ENCODE assay signal across 8 cellular contexts in genomic region chr2:91580043-91580442, GRCh38.
DNase-seq lines count a peak whose midpoint lies in the region; ATAC-seq, FAIRE-seq and TF ChIP-seq lines count a peak whose summit lies in the region.
"Not testable (repeated sequence)": the region's sequence is repeated elsewhere in the genome, so short reads cannot be mapped to it uniquely, and the experiment has no call there.

No MANE protein-coding gene starts in this region.

- not testable (repeated sequence) for H3K4me3 ChIP-seq in A549, esophagus muscularis mucosa, spleen

- TF ChIP-seq EP300 in A549 (IDR thresholded peaks at IDR 0.05); esophagus muscularis mucosa (IDR thresholded peaks at IDR 0.05): not testable (repeated sequence)

- H3K9me3 ChIP-seq in A549: not testable (repeated sequence)
- H3K9me3 ChIP-seq in esophagus muscularis mucosa (peaks cover 0 to 14% (median 3%) of the 10 kb centered on the region in 4 donors), spleen (peaks cover 0 to 15% (median 8%) of the 10 kb centered on the region in 8 donors)

- TF ChIP-seq RAD21 in A549 (conservative IDR thresholded peaks at IDR 0.05 in 1 of 2, IDR thresholded peaks at IDR 0.05 in 1 of 2): not testable (repeated sequence)

- not testable (repeated sequence) for H3K27me3 Mint-ChIP-seq in activated CD4-positive, alpha-beta T cell treated with anti-CD3 and anti-CD28 coated beads, Interleukin-2, amount 10 ng/mL, durations not matched to agents 24 days and 14 days; chondrocyte (ENCODE audit: low read depth); osteocyte (ENCODE audit: unreplicated experiment); type B pancreatic cell

- DNase-seq in A549 (ENCODE audit: low read depth in 1 of 2, low spot score in 1 of 2): not testable (repeated sequence)
- peak; percentile 37 for DNase-seq in activated CD4-positive, alpha-beta T cell treated with anti-CD3 and anti-CD28 coated beads, Interleukin-2, amount 10 ng/mL, durations not matched to agents 24 days and 14 days
- DNase-seq in chondrocyte (ENCODE audit: low spot score): peak; percentile 65
- DNase-seq in esophagus muscularis mucosa (ENCODE audit: extremely low spot score): peak; percentile 55
- DNase-seq in osteocyte (ENCODE audit: extremely low spot score, unreplicated experiment): peak; percentile 82
- peak; percentile 78 for DNase-seq in posterior vena cava (ENCODE audit: low spot score)
- peak; percentile 56 for DNase-seq in spleen
- DNase-seq in type B pancreatic cell (ENCODE audit: extremely low spot score, unreplicated experiment): peak; percentile 43

- not testable (repeated sequence) for H3K4me1 ChIP-seq in A549, esophagus muscularis mucosa, spleen

- 25% methylated on average over 4 of the region's 4 CpGs for WGBS in A549 (ENCODE audit: missing lambda C conversion rate)
- WGBS in esophagus muscularis mucosa: 79% methylated on average over 4 of the region's 4 CpGs
- 81 to 86% (median 83%) methylated on average over 4 of the region's 4 CpGs for WGBS in spleen, 5 donors

- CTCF ChIA-PET in A549 (lab: Yijun Ruan, JAX): not testable (repeated sequence)

- H3K4me3 Mint-ChIP-seq in activated CD4-positive, alpha-beta T cell treated with anti-CD3 and anti-CD28 coated beads, Interleukin-2, amount 10 ng/mL, durations not matched to agents 24 days and 14 days; chondrocyte (ENCODE audit: unreplicated experiment); osteocyte (ENCODE audit: unreplicated experiment); type B pancreatic cell: not testable (repeated sequence)

- H3K36me3 Mint-ChIP-seq in activated CD4-positive, alpha-beta T cell treated with anti-CD3 and anti-CD28 coated beads, Interleukin-2, amount 10 ng/mL, durations not matched to agents 24 days and 14 days (ENCODE audit: low read depth); chondrocyte (ENCODE audit: low read depth); osteocyte (ENCODE audit: unreplicated experiment); type B pancreatic cell: not testable (repeated sequence)

- not testable (repeated sequence) for TF ChIP-seq CTCF in A549 (IDR thresholded peaks at IDR 0.05); chondrocyte (IDR thresholded peaks at IDR 0.05); esophagus muscularis mucosa (IDR thresholded peaks at IDR 0.05); osteocyte (IDR thresholded peaks at IDR 0.05); spleen (IDR thresholded peaks at IDR 0.05 in 8 of 11, conservative IDR thresholded peaks at IDR 0.05 in 3 of 11); type B pancreatic cell (conservative IDR thresholded peaks at IDR 0.05)

- H3K4me2 ChIP-seq in A549: not testable (repeated sequence)

- H3K4me1 Mint-ChIP-seq in activated CD4-positive, alpha-beta T cell treated with anti-CD3 and anti-CD28 coated beads, Interleukin-2, amount 10 ng/mL, durations not matched to agents 24 days and 14 days; chondrocyte (ENCODE audit: low read depth); osteocyte (ENCODE audit: unreplicated experiment); type B pancreatic cell (ENCODE audit: unreplicated experiment): not testable (repeated sequence)

- POLR2A ChIA-PET in A549 (lab: Yijun Ruan, JAX): not testable (repeated sequence)

- not testable (repeated sequence) for H3K9me3 Mint-ChIP-seq in activated CD4-positive, alpha-beta T cell treated with anti-CD3 and anti-CD28 coated beads, Interleukin-2, amount 10 ng/mL, durations not matched to agents 24 days and 14 days; type B pancreatic cell
- H3K9me3 Mint-ChIP-seq in chondrocyte (ENCODE audit: low read depth): peaks cover 28% of the 10 kb centered on the region
- H3K9me3 Mint-ChIP-seq in osteocyte (ENCODE audit: unreplicated experiment): peaks cover 23% of the 10 kb centered on the region

- H3K36me3 ChIP-seq in esophagus muscularis mucosa, spleen: not testable (repeated sequence)

- not testable (repeated sequence) for ATAC-seq in A549

- H3K27ac Mint-ChIP-seq in activated CD4-positive, alpha-beta T cell treated with anti-CD3 and anti-CD28 coated beads, Interleukin-2, amount 10 ng/mL, durations not matched to agents 24 days and 14 days; chondrocyte (ENCODE audit: unreplicated experiment); osteocyte (ENCODE audit: unreplicated experiment); type B pancreatic cell: not testable (repeated sequence)

- H3K27me3 ChIP-seq in esophagus muscularis mucosa (peaks cover 0 to 19% (median 0%) of the 10 kb centered on the region in 4 donors), spleen (replicated peaks in 1 of 7) (peaks cover 0 to 17% (median 0%) of the 10 kb centered on the region in 7 donors)

- intact Hi-C loops in activated CD4-positive, alpha-beta T cell treated with anti-CD3 and anti-CD28 coated beads, Interleukin-2, amount 10 ng/mL, durations not matched to agents 24 days and 14 days (cut with micrococcal nuclease); esophagus muscularis mucosa (cut with DNase I); posterior vena cava (cut with DNase I); spleen (cut with DNase I; ENCODE audit: low total_unique reads): not testable (repeated sequence)

- not testable (repeated sequence) for FAIRE-seq in A549 (lab: Jason Lieb, UNC)

- not testable (repeated sequence) for TF ChIP-seq POLR2A in A549 (IDR thresholded peaks at IDR 0.05; ENCODE audit: low read length); esophagus muscularis mucosa (IDR thresholded peaks at IDR 0.05; ENCODE audit: low read depth); spleen (IDR thresholded peaks at IDR 0.05)

- H3K27ac ChIP-seq in A549; esophagus muscularis mucosa (replicated peaks in 1 of 4); spleen: not testable (repeated sequence)

TF ChIP-seq in A549, 52 proteins besides CTCF, POLR2A, EP300 and RAD21:
- TF ChIP-seq PHF8 (IDR thresholded peaks at IDR 0.05; ENCODE audit: borderline replicate concordance, low read depth) (0 out of 2 replicates have a peak, but pooled peaks have one; percentile 5), KDM5A (IDR thresholded peaks at IDR 0.05) (0 out of 2 replicates have a peak, but pooled peaks have one; percentile 13)
